11 cellular contexts compared by ENCODE assay signal in genomic region chrY:23198908-23199307, GRCh38. TPM values are rescaled to one million over a fixed set of nuclear protein-coding genes. Genes with fewer than 3 reads are reported as not detected.
DNase-seq lines count a peak whose midpoint lies in the region; ATAC-seq lines count a peak whose summit lies in the region.
"Not testable (repeated sequence)": the region's sequence is repeated elsewhere in the genome, so short reads cannot be mapped to it uniquely, and the experiment has no call there.
"Had no signal": no experiment of that assay in that cellular context is flagged by ENCODE, and none has a peak within 500 bp of the region (broad histone marks: within the 10 kb centered on the region; RNA-seq: fewer than 3 reads in every experiment).

TSS of gene DAZ1 (minus strand) at chrY:23199008. CDS start at chrY:23198800, 208 bp downstream.

- DNase-seq in Daoy (ENCODE audit: low read depth); stimulated activated naive CD8-positive, alpha-beta T cell treated with anti-CD3 and anti-CD28 coated beads, Interleukin-15, amount 100 ng/mL, for 72 hours: not testable (repeated sequence)

- not testable (repeated sequence) for H3K27me3 Mint-ChIP-seq in stimulated activated naive CD8-positive, alpha-beta T cell treated with anti-CD3 and anti-CD28 coated beads, Interleukin-15, amount 100 ng/mL, for 72 hours

- not testable (repeated sequence) for H3K4me3 Mint-ChIP-seq in stimulated activated naive CD8-positive, alpha-beta T cell treated with anti-CD3 and anti-CD28 coated beads, Interleukin-15, amount 100 ng/mL, for 72 hours

- ATAC-seq in stimulated activated naive CD8-positive, alpha-beta T cell treated with anti-CD3 and anti-CD28 coated beads, Interleukin-15, amount 100 ng/mL, for 72 hours: peak; percentile 53

- not testable (repeated sequence) for H3K9me3 Mint-ChIP-seq in stimulated activated naive CD8-positive, alpha-beta T cell treated with anti-CD3 and anti-CD28 coated beads, Interleukin-15, amount 100 ng/mL, for 72 hours

- not testable (repeated sequence) for H3K4me1 Mint-ChIP-seq in stimulated activated naive CD8-positive, alpha-beta T cell treated with anti-CD3 and anti-CD28 coated beads, Interleukin-15, amount 100 ng/mL, for 72 hours

- H3K27ac Mint-ChIP-seq in stimulated activated naive CD8-positive, alpha-beta T cell treated with anti-CD3 and anti-CD28 coated beads, Interleukin-15, amount 100 ng/mL, for 72 hours: not testable (repeated sequence)

RNA-seq across cellular contexts. Expression of gene DAZ1, which starts in this region (rescaled TPM):
- total RNA-seq in Daoy (2014; rRNA removed; shearing (Covaris generic)): 25.8 and 32.7 TPM in 2 replicates
- total RNA-seq: A673; B cell; Caco-2; Calu3; CD4-positive, alpha-beta memory T cell; CD4-positive, alpha-beta T cell; CD4-positive, CD25-positive, alpha-beta regulatory T cell; CD8-positive, alpha-beta memory T cell; CD8-positive, alpha-beta T cell had no signal
